ENCODE assay signal across 18 cellular contexts in the genomic region with DNA sequence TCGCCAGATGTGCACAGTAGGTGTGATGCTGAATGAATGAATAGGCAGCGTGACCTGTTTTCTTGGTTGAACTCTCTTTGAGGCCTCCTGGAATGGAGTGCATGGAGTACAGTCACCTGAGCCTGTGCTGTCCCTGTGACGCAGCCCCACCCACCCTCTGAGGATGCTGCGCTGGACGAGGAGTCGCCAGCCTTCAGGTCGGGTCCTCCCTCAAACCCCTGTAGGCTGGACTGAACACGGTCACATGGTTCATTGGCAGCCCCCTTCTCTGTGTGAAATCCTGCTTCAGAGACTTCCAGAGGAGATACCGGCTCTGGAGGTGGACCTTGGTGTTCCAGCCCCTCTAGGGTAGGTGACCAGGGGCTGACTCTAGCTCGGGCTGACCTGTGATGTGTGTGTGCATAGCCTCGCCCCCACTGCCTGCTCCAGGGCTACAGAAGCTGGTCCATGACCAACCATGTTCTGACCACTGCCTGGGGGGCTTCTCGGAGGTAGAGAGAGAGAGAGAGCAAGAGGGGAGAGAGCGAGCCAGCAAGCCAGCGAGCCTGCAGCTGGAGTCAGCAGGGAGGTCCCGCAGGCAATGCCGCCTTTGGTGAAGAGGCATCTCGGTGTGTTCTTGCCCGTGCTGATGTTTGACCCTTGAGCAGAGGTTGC.
"Had no signal": no experiment of that assay in that cellular context is flagged by ENCODE, and none has a peak within 500 bp of the region (broad histone marks: within the 10 kb centered on the region; RNA-seq: fewer than 3 reads in every experiment).

No MANE protein-coding gene starts in this region.

- ATAC-seq: activated T-helper 17 cell treated with anti-CD3 and anti-CD28 coated beads, Interleukin-2, amount 50 U/mL, for 72 hours; foreskin keratinocyte; left ventricle myocardium superior; natural killer cell treated with Interleukin-12 subunit alpha and Interleukin-12 subunit beta and Interleukin-15 and Interleukin-18, amount 100 ng/mL, for 72 hours; stimulated activated naive CD8-positive, alpha-beta T cell treated with anti-CD3 and anti-CD28 coated beads, Interleukin-15, Interleukin-2, amounts not matched to agents 100 U/mL and 50 U/mL, for 24 hours; WTC11 had no signal

- H3K27ac ChIP-seq: foreskin keratinocyte, thyroid gland had no signal

- H3K9me3 Mint-ChIP-seq: natural killer cell treated with Interleukin-12 subunit alpha and Interleukin-12 subunit beta and Interleukin-15 and Interleukin-18, amount 100 ng/mL, for 72 hours had no signal

- H3K4me1 Mint-ChIP-seq: activated naive CD8-positive, alpha-beta T cell treated with anti-CD3 and anti-CD28 coated beads for 36 hours; activated T-helper 17 cell treated with anti-CD3 and anti-CD28 coated beads, Interleukin-2, amount 50 U/mL, for 72 hours; immature natural killer cell; memory B cell; WTC11 had no signal

- H3K27me3 Mint-ChIP-seq: activated naive CD8-positive, alpha-beta T cell treated with anti-CD3 and anti-CD28 coated beads for 36 hours; memory B cell had no signal

- H3K36me3 ChIP-seq: thyroid gland had no signal

- DNase-seq: activated CD4-positive, alpha-beta T cell treated with anti-CD3 and anti-CD28 coated beads, Interleukin-2, amount 50 U/mL, for 4 hours; activated CD8-positive, alpha-beta memory T cell treated with anti-CD3 and anti-CD28 coated beads for 24 hours; activated CD8-positive, alpha-beta memory T cell treated with anti-CD3 and anti-CD28 coated beads, Interleukin-2, amount 50 U/mL, for 4 hours; activated naive CD8-positive, alpha-beta T cell treated with anti-CD3 and anti-CD28 coated beads for 36 hours; activated T-cell treated with anti-CD3 and anti-CD28 coated beads, Interleukin-2, amount 50 U/mL, for 24 hours; foreskin keratinocyte; immature natural killer cell; kidney glomerular epithelial cell; left ventricle myocardium superior; stimulated activated CD4-positive, alpha-beta T cell treated with anti-CD3 and anti-CD28 coated beads, Interleukin-4, amount 100 ng/mL, for 4 hours; stimulated activated naive CD8-positive, alpha-beta T cell treated with anti-CD3 and anti-CD28 coated beads, Interleukin-15, Interleukin-2, amounts not matched to agents 100 U/mL and 50 U/mL, for 24 hours; T-helper 1 cell; T-helper 9 cell; thyroid gland had no signal

- H3K9me3 ChIP-seq: thyroid gland had no signal

- H3K27ac Mint-ChIP-seq: activated naive CD8-positive, alpha-beta T cell treated with anti-CD3 and anti-CD28 coated beads for 36 hours; activated T-cell treated with anti-CD3 and anti-CD28 coated beads, Interleukin-2, amount 50 U/mL, for 24 hours; activated T-helper 17 cell treated with anti-CD3 and anti-CD28 coated beads, Interleukin-2, amount 50 U/mL, for 72 hours; immature natural killer cell; memory B cell; natural killer cell treated with Interleukin-12 subunit alpha and Interleukin-12 subunit beta and Interleukin-15 and Interleukin-18, amount 100 ng/mL, for 72 hours; WTC11 had no signal

- H3K4me3 Mint-ChIP-seq: activated naive CD8-positive, alpha-beta T cell treated with anti-CD3 and anti-CD28 coated beads for 36 hours; activated T-cell treated with anti-CD3 and anti-CD28 coated beads, Interleukin-2, amount 50 U/mL, for 24 hours; activated T-helper 17 cell treated with anti-CD3 and anti-CD28 coated beads, Interleukin-2, amount 50 U/mL, for 72 hours; immature natural killer cell; memory B cell; natural killer cell treated with Interleukin-12 subunit alpha and Interleukin-12 subunit beta and Interleukin-15 and Interleukin-18, amount 100 ng/mL, for 72 hours; WTC11 had no signal

- H3K36me3 Mint-ChIP-seq: activated naive CD8-positive, alpha-beta T cell treated with anti-CD3 and anti-CD28 coated beads for 36 hours; immature natural killer cell; memory B cell; natural killer cell treated with Interleukin-12 subunit alpha and Interleukin-12 subunit beta and Interleukin-15 and Interleukin-18, amount 100 ng/mL, for 72 hours had no signal

- H3K4me3 ChIP-seq: thyroid gland had no signal

- H3K27me3 ChIP-seq: foreskin keratinocyte, thyroid gland had no signal

- H3K4me1 ChIP-seq: thyroid gland had no signal
